9 cellular contexts compared by ENCODE assay signal in genomic region chr7:130356760-130357611, GRCh38. TPM values are rescaled to one million over a fixed set of nuclear protein-coding genes. Genes with fewer than 3 reads are reported as not detected.
DNase-seq lines count a peak whose midpoint lies in the region; ATAC-seq, FAIRE-seq and TF ChIP-seq lines count a peak whose summit lies in the region.
"Had no signal": no experiment of that assay in that cellular context is flagged by ENCODE, and none has a peak within 500 bp of the region (broad histone marks: within the 10 kb centered on the region; RNA-seq: fewer than 3 reads in every experiment).

No MANE protein-coding gene starts in this region.

- H3K27me3 ChIP-seq in rectal smooth muscle tissue (ENCODE audit: control insufficient read depth, insufficient read depth, low read length) = peaks cover 2% of the 10 kb centered on the region

- no peak for FAIRE-seq in GM12891 (lab: Jason Lieb, UNC)

- no peak overlapping the region for H3K4me3 Mint-ChIP-seq in activated T-helper 2 cell treated with anti-CD3 and anti-CD28 coated beads, Interferon-gamma antibody, Interleukin-2, Interleukin-4, amounts not matched to agents 10 μg/mL and 5 μg/mL and 100 μg/mL, durations not matched to agents 14 hours and 24 hours and 36 hours (ENCODE audit: low read depth)
- H3K4me3 Mint-ChIP-seq in activated naive CD8-positive, alpha-beta T cell treated with anti-CD3 and anti-CD28 coated beads, Interleukin-2, amount 50 U/mL, for 24 hours = no peak overlapping the region

- no peak overlapping the region for H3K4me3 ChIP-seq in rectal smooth muscle tissue (ENCODE audit: low read length)

- H3K36me3 Mint-ChIP-seq in activated T-helper 2 cell treated with anti-CD3 and anti-CD28 coated beads, Interferon-gamma antibody, Interleukin-2, Interleukin-4, amounts not matched to agents 10 μg/mL and 5 μg/mL and 100 μg/mL, durations not matched to agents 14 hours and 24 hours and 36 hours (ENCODE audit: low read depth) = no peaks in the 10 kb centered on the region
- H3K36me3 Mint-ChIP-seq in activated naive CD8-positive, alpha-beta T cell treated with anti-CD3 and anti-CD28 coated beads, Interleukin-2, amount 50 U/mL, for 24 hours (ENCODE audit: low read depth) = no peaks in the 10 kb centered on the region

- peak; percentile 73 for DNase-seq in GM03348 (ENCODE audit: low spot score)
- peak; percentile 86 for DNase-seq in RWPE1 (ENCODE audit: low spot score)
- peak; percentile 74 for DNase-seq in globus pallidus (ENCODE audit: low spot score)
- no peak for DNase-seq in GM12891 (ENCODE audit: insufficient read length, low spot score)
- no peak for DNase-seq in activated CD8-positive, alpha-beta memory T cell treated with anti-CD3 and anti-CD28 coated beads for 24 hours
- DNase-seq in activated T-helper 2 cell treated with anti-CD3 and anti-CD28 coated beads, Interferon-gamma antibody, Interleukin-2, Interleukin-4, amounts not matched to agents 10 μg/mL and 5 μg/mL and 100 μg/mL, durations not matched to agents 14 hours and 24 hours and 36 hours (ENCODE audit: low spot score) = no peak
- DNase-seq in activated naive CD8-positive, alpha-beta T cell treated with anti-CD3 and anti-CD28 coated beads, Interleukin-2, amount 50 U/mL, for 24 hours = no peak

- no peak for ATAC-seq in activated naive CD8-positive, alpha-beta T cell treated with anti-CD3 and anti-CD28 coated beads, Interleukin-2, amount 50 U/mL, for 24 hours

- no peak overlapping the region for H3K27ac Mint-ChIP-seq in activated T-helper 2 cell treated with anti-CD3 and anti-CD28 coated beads, Interferon-gamma antibody, Interleukin-2, Interleukin-4, amounts not matched to agents 10 μg/mL and 5 μg/mL and 100 μg/mL, durations not matched to agents 14 hours and 24 hours and 36 hours
- H3K27ac Mint-ChIP-seq in activated naive CD8-positive, alpha-beta T cell treated with anti-CD3 and anti-CD28 coated beads, Interleukin-2, amount 50 U/mL, for 24 hours = no peak overlapping the region

- CTCF ChIA-PET in RWPE1 (lab: Yijun Ruan, JAX) = no interaction called here

- no peaks in the 10 kb centered on the region for H3K27me3 Mint-ChIP-seq in activated T-helper 2 cell treated with anti-CD3 and anti-CD28 coated beads, Interferon-gamma antibody, Interleukin-2, Interleukin-4, amounts not matched to agents 10 μg/mL and 5 μg/mL and 100 μg/mL, durations not matched to agents 14 hours and 24 hours and 36 hours (ENCODE audit: low read depth)
- H3K27me3 Mint-ChIP-seq in activated naive CD8-positive, alpha-beta T cell treated with anti-CD3 and anti-CD28 coated beads, Interleukin-2, amount 50 U/mL, for 24 hours = peaks cover 2% of the 10 kb centered on the region

- peaks cover 10% of the 10 kb centered on the region for H3K4me1 ChIP-seq in rectal smooth muscle tissue (ENCODE audit: control insufficient read depth, insufficient read depth, low read length)

- intact Hi-C loops in activated T-helper 2 cell treated with anti-CD3 and anti-CD28 coated beads, Interferon-gamma antibody, Interleukin-2, Interleukin-4, amounts not matched to agents 10 μg/mL and 5 μg/mL and 100 μg/mL, durations not matched to agents 14 hours and 24 hours and 36 hours (cut with micrococcal nuclease) = no loop called here

- POLR2A ChIA-PET in RWPE1 (lab: Yijun Ruan, JAX; ENCODE audit: low non-redundant PET) = no interaction called here

- H3K9ac ChIP-seq in rectal smooth muscle tissue (ENCODE audit: low read length) = no peak overlapping the region

- no peaks in the 10 kb centered on the region for H3K36me3 ChIP-seq in rectal smooth muscle tissue (ENCODE audit: control insufficient read depth, insufficient read depth, low read length)

- no peak for TF ChIP-seq POLR2A in GM12891 (IDR thresholded peaks at IDR 0.05; ENCODE audit: low read depth, low read length)

- peak overlapping the region; percentile 99 for H3K27ac ChIP-seq in RWPE1
- H3K27ac ChIP-seq in rectal smooth muscle tissue (ENCODE audit: low read depth, low read length) = peak overlapping the region; percentile 91

- H3K4me1 Mint-ChIP-seq in activated T-helper 2 cell treated with anti-CD3 and anti-CD28 coated beads, Interferon-gamma antibody, Interleukin-2, Interleukin-4, amounts not matched to agents 10 μg/mL and 5 μg/mL and 100 μg/mL, durations not matched to agents 14 hours and 24 hours and 36 hours (ENCODE audit: low read depth) = peaks cover under 1% of the 10 kb centered on the region
- peaks cover 6% of the 10 kb centered on the region for H3K4me1 Mint-ChIP-seq in activated naive CD8-positive, alpha-beta T cell treated with anti-CD3 and anti-CD28 coated beads, Interleukin-2, amount 50 U/mL, for 24 hours

- no peak for TF ChIP-seq CTCF in RWPE1 (conservative IDR thresholded peaks at IDR 0.05; ENCODE audit: low read depth)

- H3K9me3 Mint-ChIP-seq in activated T-helper 2 cell treated with anti-CD3 and anti-CD28 coated beads, Interferon-gamma antibody, Interleukin-2, Interleukin-4, amounts not matched to agents 10 μg/mL and 5 μg/mL and 100 μg/mL, durations not matched to agents 14 hours and 24 hours and 36 hours = peaks cover 14% of the 10 kb centered on the region
- H3K9me3 Mint-ChIP-seq in activated naive CD8-positive, alpha-beta T cell treated with anti-CD3 and anti-CD28 coated beads, Interleukin-2, amount 50 U/mL, for 24 hours = peaks cover 19% of the 10 kb centered on the region

TF ChIP-seq in GM12891, 5 proteins besides CTCF, POLR2A, EP300 and RAD21:
- TF ChIP-seq POU2F2 (IDR thresholded peaks at IDR 0.05; ENCODE audit: low read depth, low read length) (no peak), PAX5 (IDR thresholded peaks at IDR 0.05; ENCODE audit: insufficient read depth, low read length, severe bottlenecking) (no peak), TAF1 (IDR thresholded peaks at IDR 0.05; ENCODE audit: low read depth, low read length) (no peak), POLR2AphosphoS5 (IDR thresholded peaks at IDR 0.05; ENCODE audit: low read depth, low read length) (no peak), SPI1 (IDR thresholded peaks at IDR 0.05; ENCODE audit: low read depth, low read length) (no peak)

RNA-seq across cellular contexts. Expression of gene CPA5, which starts 12.4 kb away (rescaled TPM):
- 2.0 TPM for polyA plus RNA-seq in GM12891 (2012; ENCODE audit: low read depth, missing spikeins)
- total RNA-seq in activated T-helper 2 cell treated with anti-CD3 and anti-CD28 coated beads, Interferon-gamma antibody, Interleukin-2, Interleukin-4, amounts not matched to agents 10 μg/mL and 5 μg/mL and 100 μg/mL, durations not matched to agents 14 hours and 24 hours and 36 hours = 0.66 and 2.2 TPM in 2 replicates
- total RNA-seq: endothelial cell of umbilical vein had no signal
- polyA plus RNA-seq: endothelial cell of umbilical vein had no signal

RNA-seq across cellular contexts. Expression of gene CPA1, which starts 23.3 kb away (rescaled TPM):
- polyA plus RNA-seq in GM12891 (2012; ENCODE audit: low read depth, missing spikeins) = not detected
- total RNA-seq in activated T-helper 2 cell treated with anti-CD3 and anti-CD28 coated beads, Interferon-gamma antibody, Interleukin-2, Interleukin-4, amounts not matched to agents 10 μg/mL and 5 μg/mL and 100 μg/mL, durations not matched to agents 14 hours and 24 hours and 36 hours = not detected in 2 replicates
- total RNA-seq: endothelial cell of umbilical vein had no signal
- polyA plus RNA-seq: endothelial cell of umbilical vein had no signal

Comparison
In these comparisons a context has a peak if more than half of its experiments do, and no peak if none do; other contexts are left out.
1. DNase-seq: peak in GM03348 (single experiment), RWPE1 (single experiment) and globus pallidus (single experiment); none in GM12891 (single experiment), activated CD8-positive, alpha-beta memory T cell treated with anti-CD3 and anti-CD28 coated beads for 24 hours (single experiment), activated T-helper 2 cell treated with anti-CD3 and anti-CD28 coated beads, Interferon-gamma antibody, Interleukin-2, Interleukin-4, amounts not matched to agents 10 μg/mL and 5 μg/mL and 100 μg/mL, durations not matched to agents 14 hours and 24 hours and 36 hours (single experiment) and activated naive CD8-positive, alpha-beta T cell treated with anti-CD3 and anti-CD28 coated beads, Interleukin-2, amount 50 U/mL, for 24 hours (single experiment).